In genomic region chr6:786946-787763, GRCh38 we compare ENCODE assay signal across 8 cellular contexts.
DNase-seq lines count a peak whose midpoint lies in the region; ATAC-seq and TF ChIP-seq lines count a peak whose summit lies in the region.

No MANE protein-coding gene starts in this region.

- DNase-seq in HL-60 (ENCODE audit: low read depth in 1 of 2, low spot score in 1 of 2) (peak in 1 of 2 experiments; percentile 10), adrenal gland (peak in 1 of 7 donors; percentile 13), mesothelial cell of epicardium (ENCODE audit: low spot score in 2 of 2, unreplicated experiment in 2 of 2) (no peak), islet precursor cell (no peak), GOT3 (lab: John Stamatoyannopoulos, UW) (no peak), activated T-cell treated with anti-CD3 and anti-CD28 coated beads for 4 hours (no peak)

- no peak for ATAC-seq in GM21786 (IDR thresholded peaks at IDR 0.05; ENCODE audit: unreplicated experiment)

- intact Hi-C loops in adrenal gland (cut with DNase I), result loop anchor here in 1 of 2 donors (5.0 kb wide), 1 partner anchor 195 kb away; no protein-coding TSS in a partner anchor

- no peak overlapping the region for H3K27ac Mint-ChIP-seq in mesothelial cell of epicardium

- H3K4me3 ChIP-seq in DOHH2 (ENCODE audit: low read length) (no peak overlapping the region), HL-60 (replicated peaks; ENCODE audit: insufficient read depth, low read length) (no peak overlapping the region), adrenal gland (no peak overlapping the region)

- H3K36me3 ChIP-seq in DOHH2 (ENCODE audit: control insufficient read depth, low read length), result no peaks in the 10 kb centered on the region
- no peaks in the 10 kb centered on the region for H3K36me3 ChIP-seq in adrenal gland (replicated peaks in 1 of 2)

- no peaks in the 10 kb centered on the region for H3F3A ChIP-seq in DOHH2 (ENCODE audit: control insufficient read depth, insufficient read depth)

- H3K36me3 Mint-ChIP-seq in mesothelial cell of epicardium, result no peaks in the 10 kb centered on the region

- H3K9me3 Mint-ChIP-seq in mesothelial cell of epicardium, result no peaks in the 10 kb centered on the region

- H3K9me3 ChIP-seq in DOHH2 (ENCODE audit: control insufficient read depth, insufficient read depth, low read length) (no peaks in the 10 kb centered on the region), adrenal gland (replicated peaks in 1 of 3) (no peaks in the 10 kb centered on the region)

- 71 to 81% (median 76%) methylated on average over 12 of the region's 12 CpGs for WGBS in adrenal gland, 4 donors

- H3K27me3 ChIP-seq in DOHH2 (ENCODE audit: control insufficient read depth, low read length) (no peaks in the 10 kb centered on the region), HL-60 (ENCODE audit: insufficient read depth, poor library complexity, severe bottlenecking) (no peaks in the 10 kb centered on the region), adrenal gland (peaks cover 8% of the 10 kb centered on the region)

- no peak for TF ChIP-seq POLR2A in adrenal gland (IDR thresholded peaks at IDR 0.05)

- no peaks in the 10 kb centered on the region for H4K20me1 ChIP-seq in DOHH2 (ENCODE audit: control insufficient read depth, insufficient read depth, low read depth, low read length)

- H3K4me2 ChIP-seq in DOHH2 (ENCODE audit: low read length), result no peak overlapping the region

- H3K4me1 ChIP-seq in DOHH2 (ENCODE audit: control insufficient read depth, low read length) (no peaks in the 10 kb centered on the region), adrenal gland (replicated peaks in 1 of 2) (no peaks in the 10 kb centered on the region)

- TF ChIP-seq CTCF in DOHH2 (IDR thresholded peaks at IDR 0.05; ENCODE audit: low read depth, low read length, poor library complexity, severe bottlenecking) (peak; percentile 75), HL-60 (IDR thresholded peaks at IDR 0.05; ENCODE audit: insufficient read depth, low read length) (peak; percentile 60), adrenal gland (IDR thresholded peaks at IDR 0.05) (peak; percentile 32 to 63 (median 50)), mesothelial cell of epicardium (IDR thresholded peaks at IDR 0.05; ENCODE audit: unreplicated experiment) (peak; percentile 68)

- H3K9me2 ChIP-seq in DOHH2 (replicated peaks; ENCODE audit: control insufficient read depth, low read length), result no peaks in the 10 kb centered on the region

- no peaks in the 10 kb centered on the region for H3K4me1 Mint-ChIP-seq in mesothelial cell of epicardium

- H3K27ac ChIP-seq in DOHH2 (ENCODE audit: low read depth, low read length) (no peak overlapping the region), HL-60 (replicated peaks) (no peak overlapping the region), adrenal gland (no peak overlapping the region)

- H3K79me2 ChIP-seq in DOHH2 (ENCODE audit: control insufficient read depth, low read length), result no peaks in the 10 kb centered on the region

- H3K27me3 Mint-ChIP-seq in mesothelial cell of epicardium (ENCODE audit: low read depth), result peaks cover 20% of the 10 kb centered on the region

- H3K4me3 Mint-ChIP-seq in mesothelial cell of epicardium, result no peak overlapping the region
